In the genomic region with DNA sequence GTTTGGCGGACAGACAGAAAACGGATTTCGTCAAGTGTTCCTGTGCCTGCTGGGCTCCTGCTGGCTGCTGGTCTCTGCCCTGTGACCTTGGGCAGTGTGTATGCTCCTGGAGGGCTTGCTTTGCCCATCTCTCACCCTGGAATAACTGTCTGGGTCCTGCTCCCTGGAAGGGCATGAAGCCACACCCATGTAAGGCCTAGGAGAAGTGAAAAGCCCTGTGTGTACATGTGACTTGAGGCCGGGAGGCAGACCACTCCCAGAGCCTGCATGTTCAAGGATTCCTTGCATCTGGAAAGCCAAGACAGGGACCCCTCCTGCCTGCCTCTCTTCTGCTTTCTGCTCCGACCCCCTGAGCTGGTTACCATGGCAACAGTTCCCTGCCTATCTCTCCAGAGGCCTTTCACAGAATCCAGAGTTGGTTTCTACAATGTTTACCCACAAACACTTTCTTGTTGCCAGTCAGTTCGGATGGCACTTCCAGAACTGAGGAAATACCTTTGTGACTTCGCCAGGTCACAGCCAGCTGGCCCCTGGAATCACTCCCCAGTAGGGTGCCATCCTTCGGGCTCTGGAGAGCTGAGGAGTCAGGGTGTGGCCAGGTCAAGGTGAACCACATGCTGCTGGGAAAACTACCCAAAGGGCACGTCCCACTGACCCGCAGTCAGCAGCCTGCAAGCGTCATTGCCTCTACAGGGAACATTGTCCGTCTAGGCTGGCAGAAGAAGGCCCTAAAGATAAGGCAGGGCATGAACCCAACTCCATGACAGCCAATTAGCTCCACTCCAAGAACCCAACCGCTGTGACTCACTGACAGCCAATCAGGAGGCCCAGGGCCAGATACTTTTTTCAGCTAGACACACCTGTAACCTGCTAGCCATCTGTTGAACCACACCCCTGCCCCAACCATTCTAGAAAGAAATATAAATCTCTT, we compare ENCODE assay signal across 12 cellular contexts. TPM values are rescaled to one million over a fixed set of nuclear protein-coding genes. Genes with fewer than 3 reads are reported as not detected.
A peak's percentile ranks its signal among the peaks of the same experiment; 100 is the strongest.
DNase-seq lines count a peak whose midpoint lies in the region; TF ChIP-seq lines count a peak whose summit lies in the region.
"Had no signal": no experiment of that assay in that cellular context is flagged by ENCODE, and none has a peak within 500 bp of the region (broad histone marks: within the 10 kb centered on the region; RNA-seq: fewer than 3 reads in every experiment).

No MANE protein-coding gene starts in this region.

- no peak for TF ChIP-seq CTCF in type B pancreatic cell (conservative IDR thresholded peaks at IDR 0.05)

- H3K4me1 Mint-ChIP-seq in type B pancreatic cell (ENCODE audit: unreplicated experiment), result peaks cover 35% of the 10 kb centered on the region

- H3K27me3 Mint-ChIP-seq in type B pancreatic cell, result no peaks in the 10 kb centered on the region

- H3K4me3 Mint-ChIP-seq in type B pancreatic cell, result peak overlapping the region; percentile 33
- H3K4me3 Mint-ChIP-seq: dendritic cell treated with granulocyte-macrophage colony-stimulating factor and Interleukin-4, amounts not matched to agents 40 ng/mL and 50 ng/mL, for 4 days; T-helper 17 cell had no signal

- no peaks in the 10 kb centered on the region for H3K36me3 Mint-ChIP-seq in type B pancreatic cell

- no peaks in the 10 kb centered on the region for H3K9me3 Mint-ChIP-seq in type B pancreatic cell
- H3K9me3 Mint-ChIP-seq: dendritic cell treated with granulocyte-macrophage colony-stimulating factor and Interleukin-4, amounts not matched to agents 40 ng/mL and 50 ng/mL, for 4 days had no signal

- peak overlapping the region; percentile 100 for H3K27ac Mint-ChIP-seq in type B pancreatic cell
- H3K27ac Mint-ChIP-seq: dendritic cell treated with granulocyte-macrophage colony-stimulating factor and Interleukin-4, amounts not matched to agents 40 ng/mL and 50 ng/mL, for 4 days; T-helper 17 cell had no signal

- peak; percentile 78 for DNase-seq in NCI-H510A treated with DMSO at 0.1 percent for 48 hours (lab: John Stamatoyannopoulos, UW)
- no peak for DNase-seq in NCI-H510A (lab: John Stamatoyannopoulos, UW)
- DNase-seq in SW480 (ENCODE audit: low spot score), result peak; percentile 84
- peak; percentile 60 for DNase-seq in left kidney (ENCODE audit: low read depth, low spot score)
- no peak for DNase-seq in type B pancreatic cell (ENCODE audit: extremely low spot score, unreplicated experiment)
- no peak for DNase-seq in AG08396 (ENCODE audit: low spot score)
- DNase-seq in amniotic stem cell (lab: John Stamatoyannopoulos, UW), result no peak
- no peak for DNase-seq in stimulated activated CD4-positive, alpha-beta T cell treated with anti-CD3 and anti-CD28 coated beads, Interleukin-4, amount 100 ng/mL, for 4 hours
- DNase-seq: NCI-H1436; stimulated activated CD8-positive, alpha-beta memory T cell treated with anti-CD3 and anti-CD28 coated beads, Interleukin-4, amount 100 ng/mL, for 48 hours; T-helper 17 cell had no signal

RNA-seq across cellular contexts. Expression of gene GPR37L1, which starts 14.7 kb away (rescaled TPM):
- 0.12 and 0.24 TPM in 2 replicates for total RNA-seq in type B pancreatic cell (ENCODE audit: low replicate concordance)
- total RNA-seq: T-helper 17 cell had no signal

RNA-seq across cellular contexts. Expression of gene ARL8A, which starts 36.5 kb away (rescaled TPM):
- total RNA-seq in type B pancreatic cell (ENCODE audit: low replicate concordance), result 58.6 and 69.1 TPM in 2 replicates

RNA-seq across cellular contexts. Expression of gene PTPN7, which starts 52.3 kb away (rescaled TPM):
- 0.29 TPM in 1 of 2 replicates, not detected in the other for total RNA-seq in type B pancreatic cell (ENCODE audit: low replicate concordance)

Comparison
In these comparisons a context has a peak if more than half of its experiments do, and no peak if none do; other contexts are left out.
1. DNase-seq: peak in NCI-H510A treated with DMSO at 0.1 percent for 48 hours (single experiment), SW480 (single experiment) and left kidney (single experiment); none in NCI-H510A (single experiment), type B pancreatic cell (single experiment), AG08396 (single experiment), amniotic stem cell (single experiment) and stimulated activated CD4-positive, alpha-beta T cell treated with anti-CD3 and anti-CD28 coated beads, Interleukin-4, amount 100 ng/mL, for 4 hours (0 of 2).